28 cellular contexts compared by ENCODE assay signal in genomic region chr4:152698012-152698499, GRCh38. TPM values are rescaled to one million over a fixed set of nuclear protein-coding genes. Genes with fewer than 3 reads are reported as not detected.
DNase-seq lines count a peak whose midpoint lies in the region; ATAC-seq and TF ChIP-seq lines count a peak whose summit lies in the region.
"Had no signal": no experiment of that assay in that cellular context is flagged by ENCODE, and none has a peak within 500 bp of the region (broad histone marks: within the 10 kb centered on the region; RNA-seq: fewer than 3 reads in every experiment).

No MANE protein-coding gene starts in this region.

- H3K27me3 Mint-ChIP-seq in natural killer cell treated with Interleukin-12 subunit alpha and Interleukin-12 subunit beta and Interleukin-15 and Interleukin-18, amount 100 ng/mL, for 72 hours, result peaks cover 13 to 14% of the 10 kb centered on the region in 2 donors

- no peak for TF ChIP-seq POLR2A in HCT116 (IDR thresholded peaks at IDR 0.05; ENCODE audit: borderline replicate concordance, extremely low read depth, insufficient read depth, insufficient read length)
- no peak for TF ChIP-seq POLR2A in esophagus squamous epithelium (IDR thresholded peaks at IDR 0.05)

- H3K79me2 ChIP-seq in HCT116 (ENCODE audit: insufficient read depth, low read length) (no peaks in the 10 kb centered on the region), PC-3 (ENCODE audit: low read length) (no peaks in the 10 kb centered on the region), smooth muscle cell (ENCODE audit: low read depth) (no peaks in the 10 kb centered on the region)

- H3K9me3 ChIP-seq in HCT116 (ENCODE audit: control insufficient read depth in 1 of 2, insufficient read depth in 1 of 2, low read depth in 1 of 2, low read length in 2 of 2), result no peaks in the 10 kb centered on the region
- no peaks in the 10 kb centered on the region for H3K9me3 ChIP-seq in PC-3 (ENCODE audit: low read length)
- H3K9me3 ChIP-seq in esophagus squamous epithelium, result no peaks in the 10 kb centered on the region
- H3K9me3 ChIP-seq in smooth muscle cell (replicated peaks; ENCODE audit: low read depth), result no peaks in the 10 kb centered on the region
- H3K9me3 ChIP-seq: Caco-2, MG63, prostate gland, right lobe of liver, SJSA1, tibial artery had no signal

- peaks cover 0 to 13% of the 10 kb centered on the region in 2 experiments; a peak in 2 of 4 replicates for H3K4me1 ChIP-seq in HCT116 (ENCODE audit: control insufficient read depth in 1 of 2, insufficient read depth in 2 of 2, low read length in 2 of 2)
- peaks cover 15% of the 10 kb centered on the region for H3K4me1 ChIP-seq in PC-3 (ENCODE audit: insufficient read depth, low read length)
- peaks cover 3 to 68% (median 11%) of the 10 kb centered on the region in 3 donors for H3K4me1 ChIP-seq in esophagus squamous epithelium
- H3K4me1 ChIP-seq in smooth muscle cell (ENCODE audit: low read depth), result no peaks in the 10 kb centered on the region
- H3K4me1 ChIP-seq: Caco-2, prostate gland, right lobe of liver, tibial artery had no signal

- POLR2A ChIA-PET in HCT116 (lab: Charles Lee), result no interaction called here
- POLR2A ChIA-PET in PC-3 (lab: Charles Lee; ENCODE audit: unreplicated experiment), result no interaction called here

- WGBS in esophagus squamous epithelium, 2 donors, result 0% methylated on average over 1 of the region's 1 CpG
- WGBS in smooth muscle cell (ENCODE audit: low lambda C conversion rate), result 0% methylated on average over 1 of the region's 1 CpG

- H3F3A ChIP-seq in PC-3 (ENCODE audit: low read length, unreplicated experiment), result no peaks in the 10 kb centered on the region
- H3F3A ChIP-seq in smooth muscle cell (ENCODE audit: low read depth), result no peaks in the 10 kb centered on the region

- no TSS peak for BruUV-seq in HCT116 (replicated peaks; lab: Mats Ljungman, UMichigan)
- BruUV-seq in PC-3 (replicated peaks; lab: Mats Ljungman, UMichigan), result no TSS peak

- H3K36me3 ChIP-seq in HCT116 (ENCODE audit: control insufficient read depth in 1 of 2, insufficient read depth in 2 of 2, low read length in 2 of 2), result no peaks in the 10 kb centered on the region
- no peaks in the 10 kb centered on the region for H3K36me3 ChIP-seq in PC-3 (ENCODE audit: low read depth, low read length)
- no peaks in the 10 kb centered on the region for H3K36me3 ChIP-seq in esophagus squamous epithelium
- H3K36me3 ChIP-seq in smooth muscle cell (ENCODE audit: low read depth), result no peaks in the 10 kb centered on the region
- H3K36me3 ChIP-seq: BLaER1 treated with 17β-estradiol and CSF1 and Interleukin-3, amounts not matched to agents 10 nM and 100 nM; MG63; prostate gland; right lobe of liver; SJSA1; tibial artery; WERI-Rb-1 had no signal

- TF ChIP-seq CTCF in HCT116 (IDR thresholded peaks at IDR 0.05 in 2 of 3, conservative IDR thresholded peaks at IDR 0.05 in 1 of 3; ENCODE audit: borderline replicate concordance in 1 of 3, insufficient read depth in 1 of 3, low read depth in 2 of 3, low read length in 2 of 3) (no peak), PC-3 (conservative IDR thresholded peaks at IDR 0.05; ENCODE audit: low read depth, low read length) (no peak), esophagus squamous epithelium (IDR thresholded peaks at IDR 0.05) (no peak), smooth muscle cell (IDR thresholded peaks at IDR 0.05; ENCODE audit: borderline replicate concordance, insufficient read depth, poor library complexity, severe bottlenecking) (no peak)

- no peak for DNase-seq in HCT116 (ENCODE audit: low read depth, low spot score)
- no peak for DNase-seq in PC-3
- DNase-seq in esophagus squamous epithelium (lab: John Stamatoyannopoulos, UW), result no peak
- DNase-seq in smooth muscle cell (lab: John Stamatoyannopoulos, UW; ENCODE audit: unreplicated experiment), result no peak
- no peak for DNase-seq in natural killer cell treated with Interleukin-12 subunit alpha and Interleukin-12 subunit beta and Interleukin-15 and Interleukin-18, amount 100 ng/mL, for 72 hours (ENCODE audit: low spot score)
- DNase-seq in activated CD4-positive, alpha-beta T cell treated with anti-CD3 and anti-CD28 coated beads, Interleukin-2, amount 50 U/mL, for 48 hours, result no peak
- DNase-seq: activated CD4-positive, alpha-beta T cell treated with anti-CD3 and anti-CD28 coated beads, Interleukin-2, amount 10 ng/mL, durations not matched to agents 24 days and 14 days; activated T-cell treated with anti-CD3 and anti-CD28 coated beads, Interleukin-2, amount 50 U/mL, for 72 hours; Caco-2; DMS79 treated with DMSO at 0.1 percent for 48 hours; effector memory CD4-positive, alpha-beta T cell; erythroblast; GF-D8; head of caudate nucleus; KG1; MG63; naive thymus-derived CD4-positive, alpha-beta T cell; NCI-H2029 treated with DMSO at 0.1 percent for 48 hours; nucleus accumbens; right lobe of liver; stimulated activated CD4-positive, alpha-beta T cell treated with anti-CD3 and anti-CD28 coated beads, Interleukin-4, amount 100 ng/mL, for 1 hour; tibial artery; WERI-Rb-1 had no signal

- intact Hi-C loops in HCT116 (cut with micrococcal nuclease), result no loop called here
- intact Hi-C loops in PC-3 (cut with micrococcal nuclease), result no loop called here
- intact Hi-C loops in esophagus squamous epithelium (cut with DNase I), result no loop called here

- H4K20me1 ChIP-seq in HCT116 (ENCODE audit: insufficient read depth) (no peaks in the 10 kb centered on the region), PC-3 (ENCODE audit: low read length) (no peaks in the 10 kb centered on the region), smooth muscle cell (ENCODE audit: low read depth) (no peaks in the 10 kb centered on the region)
- H4K20me1 ChIP-seq: BLaER1 treated with 17β-estradiol and CSF1 and Interleukin-3, amounts not matched to agents 10 nM and 100 nM had no signal

- H3K27ac ChIP-seq in HCT116 (ENCODE audit: low read depth, low read length) (no peak overlapping the region), PC-3 (ENCODE audit: low read length) (peak overlapping the region; percentile 87; the same call in 1 of the 2 replicates), esophagus squamous epithelium (peak overlapping the region; percentile 80 to 91 (median 88)), smooth muscle cell (ENCODE audit: low read depth) (peak overlapping the region; percentile 65)
- H3K27ac ChIP-seq: BLaER1 treated with 17β-estradiol and CSF1 and Interleukin-3, amounts not matched to agents 10 nM and 100 nM; coronary artery; prostate gland; right lobe of liver; SJSA1; tibial artery; WERI-Rb-1 had no signal

- H3K36me3 Mint-ChIP-seq in natural killer cell treated with Interleukin-12 subunit alpha and Interleukin-12 subunit beta and Interleukin-15 and Interleukin-18, amount 100 ng/mL, for 72 hours, result no peaks in the 10 kb centered on the region
- H3K36me3 Mint-ChIP-seq: naive thymus-derived CD4-positive, alpha-beta T cell had no signal

- no peak overlapping the region for H3K4me3 Mint-ChIP-seq in natural killer cell treated with Interleukin-12 subunit alpha and Interleukin-12 subunit beta and Interleukin-15 and Interleukin-18, amount 100 ng/mL, for 72 hours
- H3K4me3 Mint-ChIP-seq: activated CD4-positive, alpha-beta T cell treated with anti-CD3 and anti-CD28 coated beads, Interleukin-2, amount 10 ng/mL, durations not matched to agents 24 days and 14 days; naive thymus-derived CD4-positive, alpha-beta T cell had no signal

- H3K4me3 ChIP-seq in HCT116 (replicated peaks in 1 of 2; ENCODE audit: low read depth in 1 of 2, low read length in 2 of 2), result no peak overlapping the region
- H3K4me3 ChIP-seq in PC-3 (ENCODE audit: low read length), result no peak overlapping the region
- no peak overlapping the region for H3K4me3 ChIP-seq in esophagus squamous epithelium
- no peak overlapping the region for H3K4me3 ChIP-seq in smooth muscle cell
- H3K4me3 ChIP-seq: BLaER1 treated with 17β-estradiol and CSF1 and Interleukin-3, amounts not matched to agents 10 nM and 100 nM; coronary artery; MG63; prostate gland; right lobe of liver; SJSA1; tibial artery had no signal

- ATAC-seq in HCT116, result no peak
- no peak for ATAC-seq in PC-3
- ATAC-seq in natural killer cell treated with Interleukin-12 subunit alpha and Interleukin-12 subunit beta and Interleukin-15 and Interleukin-18, amount 100 ng/mL, for 72 hours, result no peak
- no peak for ATAC-seq in GM18520 (IDR thresholded peaks at IDR 0.05; ENCODE audit: unreplicated experiment)
- ATAC-seq: naive thymus-derived CD4-positive, alpha-beta T cell had no signal

- peak overlapping the region; percentile 75 for H2AFZ ChIP-seq in HCT116 (ENCODE audit: low read depth, low read length, poor library complexity, severe bottlenecking)
- H2AFZ ChIP-seq in PC-3 (ENCODE audit: low read length), result no peak overlapping the region
- no peak overlapping the region for H2AFZ ChIP-seq in smooth muscle cell (ENCODE audit: low read depth)

- no peak overlapping the region for H3K4me2 ChIP-seq in HCT116 (ENCODE audit: low read length)
- H3K4me2 ChIP-seq in PC-3 (ENCODE audit: low read length), result no peak overlapping the region
- H3K4me2 ChIP-seq in smooth muscle cell, result no peak overlapping the region

- RAD21 ChIA-PET in HCT116 (lab: Charles Lee; ENCODE audit: low non-redundant PET in 1 of 2, low total read pairs in 2 of 2, uncharacterized antibody in 2 of 2, unreplicated experiment in 2 of 2), result no interaction called here

- H3K9me2 ChIP-seq in HCT116 (ENCODE audit: insufficient read depth), result no peaks in the 10 kb centered on the region
- H3K9me2 ChIP-seq in PC-3 (replicated peaks; ENCODE audit: low read length), result no peaks in the 10 kb centered on the region

- H3K27ac Mint-ChIP-seq in natural killer cell treated with Interleukin-12 subunit alpha and Interleukin-12 subunit beta and Interleukin-15 and Interleukin-18, amount 100 ng/mL, for 72 hours, result no peak overlapping the region
- H3K27ac Mint-ChIP-seq: activated CD4-positive, alpha-beta T cell treated with anti-CD3 and anti-CD28 coated beads, Interleukin-2, amount 10 ng/mL, durations not matched to agents 24 days and 14 days; activated T-cell treated with anti-CD3 and anti-CD28 coated beads, Interleukin-2, amount 50 U/mL, for 72 hours had no signal

- peaks cover 0 to 14% of the 10 kb centered on the region in 2 donors for H3K4me1 Mint-ChIP-seq in natural killer cell treated with Interleukin-12 subunit alpha and Interleukin-12 subunit beta and Interleukin-15 and Interleukin-18, amount 100 ng/mL, for 72 hours (ENCODE audit: low read depth in 2 of 2)

- no peaks in the 10 kb centered on the region for H3K9me3 Mint-ChIP-seq in natural killer cell treated with Interleukin-12 subunit alpha and Interleukin-12 subunit beta and Interleukin-15 and Interleukin-18, amount 100 ng/mL, for 72 hours
- H3K9me3 Mint-ChIP-seq: activated CD4-positive, alpha-beta T cell treated with anti-CD3 and anti-CD28 coated beads, Interleukin-2, amount 10 ng/mL, durations not matched to agents 24 days and 14 days; activated T-cell treated with anti-CD3 and anti-CD28 coated beads, Interleukin-2, amount 50 U/mL, for 72 hours; naive thymus-derived CD4-positive, alpha-beta T cell had no signal

- CTCF ChIA-PET in HCT116 (lab: Charles Lee) (no interaction called here), PC-3 (lab: Charles Lee) (no interaction called here)

- H3K27me3 ChIP-seq in HCT116 (ENCODE audit: insufficient read depth, low read length) (no peaks in the 10 kb centered on the region), PC-3 (ENCODE audit: low read length) (no peaks in the 10 kb centered on the region), esophagus squamous epithelium (no peaks in the 10 kb centered on the region), smooth muscle cell (ENCODE audit: low read depth) (no peaks in the 10 kb centered on the region)
- H3K27me3 ChIP-seq: BLaER1 treated with 17β-estradiol and CSF1 and Interleukin-3, amounts not matched to agents 10 nM and 100 nM; MG63; right lobe of liver; SJSA1 had no signal

- H3K9ac ChIP-seq in HCT116 (ENCODE audit: low read length), result no peak overlapping the region
- H3K9ac ChIP-seq in PC-3 (ENCODE audit: low read length), result no peak overlapping the region
- no peak overlapping the region for H3K9ac ChIP-seq in smooth muscle cell (ENCODE audit: low read depth)
- H3K9ac ChIP-seq: BLaER1 treated with 17β-estradiol and CSF1 and Interleukin-3, amounts not matched to agents 10 nM and 100 nM had no signal

- TF ChIP-seq RAD21 in HCT116 (IDR thresholded peaks at IDR 0.05; ENCODE audit: low read depth), result no peak

RNA-seq across cellular contexts. Expression of gene TMEM154, which starts 18.3 kb away (rescaled TPM):
- total RNA-seq in HCT116 (2021; ENCODE audit: unreplicated experiment) (2.4 TPM), PC-3 (2014; rRNA removed) (3.6 and 8.1 TPM in 2 replicates), esophagus squamous epithelium (10 to 100 TPM; 41.2 to 83.1 (median 60.5) TPM), smooth muscle cell (3.8 and 6.0 TPM in 2 replicates)
- 0.36 and 0.68 TPM in 2 replicates for polyA plus RNA-seq in HCT116 (2012)
- polyA plus RNA-seq in smooth muscle cell, result 1.8 and 6.6 TPM in 2 replicates
- total RNA-seq in natural killer cell treated with Interleukin-12 subunit alpha and Interleukin-12 subunit beta and Interleukin-15 and Interleukin-18, amount 100 ng/mL, for 72 hours, result 10 to 100 TPM; 14.9 to 23.2 TPM
